In genomic region chr9:116002624-116003023, GRCh38 we compare ENCODE assay signal across 16 cellular contexts.
DNase-seq lines count a peak whose midpoint lies in the region; ATAC-seq and TF ChIP-seq lines count a peak whose summit lies in the region.
"Had no signal": no experiment of that assay in that cellular context is flagged by ENCODE, and none has a peak within 500 bp of the region (broad histone marks: within the 10 kb centered on the region; RNA-seq: fewer than 3 reads in every experiment).

No MANE protein-coding gene starts in this region.

- BruUV-seq in PC-3 (replicated peaks; lab: Mats Ljungman, UMichigan) = no TSS peak

- H3K27ac ChIP-seq in PC-3 (ENCODE audit: low read length) = peak overlapping the region; percentile 62
- H3K27ac ChIP-seq in osteoblast (ENCODE audit: low read depth, low read length) = peak overlapping the region; percentile 56
- H3K27ac ChIP-seq: coronary artery had no signal

- intact Hi-C loops in PC-3 (cut with micrococcal nuclease) = no loop called here

- no peaks in the 10 kb centered on the region for H3K36me3 ChIP-seq in PC-3 (ENCODE audit: low read depth, low read length)
- H3K36me3 ChIP-seq in osteoblast (ENCODE audit: insufficient read depth, low read length) = no peaks in the 10 kb centered on the region
- no peaks in the 10 kb centered on the region for H3K36me3 ChIP-seq in H7 (replicated peaks; ENCODE audit: control insufficient read depth, insufficient read depth, low read length)

- H2AFZ ChIP-seq in PC-3 (ENCODE audit: low read length) (no peak overlapping the region), osteoblast (ENCODE audit: low read length) (no peak overlapping the region)

- H3K4me2 ChIP-seq in PC-3 (ENCODE audit: low read length) (peak overlapping the region; percentile 61), osteoblast (ENCODE audit: insufficient read depth, low read length) (peak overlapping the region; percentile 9)

- POLR2A ChIA-PET in PC-3 (lab: Charles Lee; ENCODE audit: unreplicated experiment) = no interaction called here

- H3F3A ChIP-seq in PC-3 (ENCODE audit: low read length, unreplicated experiment) = no peaks in the 10 kb centered on the region

- CTCF ChIA-PET in PC-3 (lab: Charles Lee) = no interaction called here

- DNase-seq in GM03348 (ENCODE audit: low spot score) (peak; percentile 37), PC-3 (peak; percentile 84), osteoblast (ENCODE audit: insufficient read length, low spot score, missing footprints) (peak; percentile 30), H7 (no peak), HuH-7.5 (ENCODE audit: low spot score) (no peak), hippocampal formation (lab: John Stamatoyannopoulos, UW) (no peak)
- DNase-seq: activated CD4-positive, CD25-positive, alpha-beta regulatory T cell; activated CD8-positive, alpha-beta memory T cell treated with anti-CD3 and anti-CD28 coated beads, Interleukin-2, amount 50 U/mL, for 48 hours; C1 segment of cervical spinal cord; MM.1S; NCI-H2081 treated with DMSO at 0.1 percent for 48 hours; right cardiac atrium; stimulated activated naive CD8-positive, alpha-beta T cell treated with anti-CD3 and anti-CD28 coated beads, Interleukin-15, Interleukin-2, amounts not matched to agents 100 U/mL and 50 U/mL, for 24 hours had no signal

- H3K4me1 ChIP-seq in PC-3 (ENCODE audit: insufficient read depth, low read length) (peaks cover 45% of the 10 kb centered on the region), osteoblast (ENCODE audit: insufficient read depth, low read length) (peaks cover 37% of the 10 kb centered on the region)

- peak overlapping the region; percentile 4; the same call in 1 of the 2 replicates for H3K9ac ChIP-seq in PC-3 (ENCODE audit: low read length)

- no peaks in the 10 kb centered on the region for H3K9me2 ChIP-seq in PC-3 (replicated peaks; ENCODE audit: low read length)

- no peaks in the 10 kb centered on the region for H3K79me2 ChIP-seq in PC-3 (ENCODE audit: low read length)
- H3K79me2 ChIP-seq in osteoblast (ENCODE audit: insufficient read depth, low read length) = no peaks in the 10 kb centered on the region

- H3K9me3 ChIP-seq in PC-3 (ENCODE audit: low read length) (no peaks in the 10 kb centered on the region), osteoblast (ENCODE audit: low read depth, low read length) (no peaks in the 10 kb centered on the region)

- H4K20me1 ChIP-seq in PC-3 (ENCODE audit: low read length) = no peaks in the 10 kb centered on the region
- H4K20me1 ChIP-seq in osteoblast (ENCODE audit: insufficient read depth, low read length) = no peaks in the 10 kb centered on the region

- no peak overlapping the region for H3K4me3 ChIP-seq in PC-3 (ENCODE audit: low read length)
- H3K4me3 ChIP-seq in osteoblast (ENCODE audit: insufficient read depth, low read length) = no peak overlapping the region
- H3K4me3 ChIP-seq in H7 (ENCODE audit: insufficient read depth, low read depth, low read length) = no peak overlapping the region
- H3K4me3 ChIP-seq: coronary artery had no signal

- H3K27me3 ChIP-seq in PC-3 (ENCODE audit: low read length) (no peaks in the 10 kb centered on the region), osteoblast (ENCODE audit: insufficient read depth, low read length) (no peaks in the 10 kb centered on the region), H7 (ENCODE audit: control insufficient read depth, insufficient read depth, low read length) (no peaks in the 10 kb centered on the region)

- TF ChIP-seq CTCF in PC-3 (conservative IDR thresholded peaks at IDR 0.05; ENCODE audit: low read depth, low read length) (no peak), osteoblast (IDR thresholded peaks at IDR 0.05; ENCODE audit: extremely low read depth, low read depth, low read length) (no peak)

- ATAC-seq in PC-3 = peak; percentile 55
- ATAC-seq in esophagus mucosa = peak; percentile 99
- no peak for ATAC-seq in GM18502 (IDR thresholded peaks at IDR 0.05; ENCODE audit: poor library complexity, unreplicated experiment)
- ATAC-seq: right cardiac atrium; stimulated activated naive CD8-positive, alpha-beta T cell treated with anti-CD3 and anti-CD28 coated beads, Interleukin-15, Interleukin-2, amounts not matched to agents 100 U/mL and 50 U/mL, for 24 hours had no signal

Comparison
In these comparisons a context has a peak if more than half of its experiments do, and no peak if none do; other contexts are left out.
1. DNase-seq: peak in GM03348 (single experiment), PC-3 (single experiment) and osteoblast (single experiment); none in H7 (single experiment), HuH-7.5 (single experiment) and hippocampal formation (0 of 2).